Comparison of ENCODE assay signal across 8 cellular contexts in the genomic region with DNA sequence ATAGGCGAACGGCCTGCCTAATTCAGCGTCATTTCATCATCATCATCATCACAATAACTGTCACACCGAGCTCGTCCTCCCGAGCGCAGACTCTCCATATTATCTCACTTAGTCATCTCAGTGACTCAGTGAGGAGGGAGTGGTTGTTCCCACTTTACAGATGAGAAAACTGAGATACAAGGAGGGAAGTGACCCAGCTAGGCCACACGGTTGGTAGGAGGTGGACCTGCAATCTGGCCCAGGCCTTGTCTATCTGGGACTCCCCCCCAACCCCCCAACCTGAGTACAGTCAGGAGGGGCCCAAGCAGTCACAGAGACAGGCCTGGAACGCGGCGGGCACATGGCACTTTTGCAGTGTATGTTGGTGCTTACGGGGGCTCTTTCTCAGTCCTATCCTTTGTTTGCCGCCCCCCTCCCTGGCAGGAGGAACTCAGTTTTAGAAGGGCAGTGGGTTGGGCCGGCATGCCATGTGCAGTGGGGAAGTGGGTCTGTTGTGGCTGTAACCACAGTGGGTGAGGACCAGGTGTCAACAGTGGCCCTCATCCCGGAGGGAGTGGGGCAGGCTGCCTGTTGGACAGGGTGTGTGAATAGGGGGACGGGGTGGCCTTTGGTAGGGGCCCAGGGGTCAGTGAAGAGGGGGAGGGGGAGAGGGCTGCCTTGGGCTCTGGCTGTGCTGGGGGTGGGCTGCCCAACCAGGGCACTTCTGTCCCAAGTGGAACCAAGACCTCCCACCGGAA. TPM values are rescaled to one million over a fixed set of nuclear protein-coding genes. Genes with fewer than 3 reads are reported as not detected.
DNase-seq lines count a peak whose midpoint lies in the region; ATAC-seq and TF ChIP-seq lines count a peak whose summit lies in the region.

No MANE protein-coding gene starts in this region.

- peak overlapping the region; percentile 90 to 95 for H3K9ac ChIP-seq in mucosa of rectum (ENCODE audit: low read depth in 1 of 2, low read length in 2 of 2)

- no peak for TF ChIP-seq CTCF in cardiac fibroblast (IDR thresholded peaks at IDR 0.05; ENCODE audit: low read depth, low read length)

- in situ Hi-C loops in HAP-1 (cut with MboI; ENCODE audit: low sequenced_read_pairs) = no loop called here

- H3K4me3 ChIP-seq in cardiac fibroblast (replicated peaks in 1 of 2; ENCODE audit: low read depth in 2 of 2, low read length in 2 of 2) = peak overlapping the region; percentile 70 to 72
- H3K4me3 ChIP-seq in mucosa of rectum (ENCODE audit: low read length in 2 of 2) = peak overlapping the region; percentile 77 to 79
- H3K4me3 ChIP-seq in HAP-1 = no peak overlapping the region

- DNase-seq in A172 (ENCODE audit: low spot score) (peak; percentile 73), M059J (ENCODE audit: low read depth) (peak; percentile 25), cardiac fibroblast (ENCODE audit: low read depth in 2 of 2) (peak in 1 of 2 donors; percentile 74), HAP-1 (ENCODE audit: low spot score in 2 of 2) (no peak), activated gamma-delta T cell treated with Interleukin-2 at 50 U/mL for 16 hours (no peak), NCI-H748 treated with DMSO at 0.1 percent for 48 hours (lab: John Stamatoyannopoulos, UW) (no peak)

- H3K4me1 ChIP-seq in mucosa of rectum (ENCODE audit: control insufficient read depth in 2 of 2, insufficient read depth in 2 of 2, low read length in 2 of 2) = peaks cover 41 to 50% of the 10 kb centered on the region in 2 donors
- peaks cover 12% of the 10 kb centered on the region for H3K4me1 ChIP-seq in HAP-1

- H3K9me3 ChIP-seq in mucosa of rectum (ENCODE audit: control insufficient read depth in 2 of 2, low read length in 2 of 2) (no peaks in the 10 kb centered on the region), HAP-1 (no peaks in the 10 kb centered on the region)

- H3K27me3 ChIP-seq in mucosa of rectum (ENCODE audit: control insufficient read depth in 2 of 2, insufficient read depth in 2 of 2, low read length in 2 of 2) (no peaks in the 10 kb centered on the region), HAP-1 (ENCODE audit: low read depth) (no peaks in the 10 kb centered on the region)

- peak overlapping the region; percentile 93 to 97 for H3K27ac ChIP-seq in mucosa of rectum (ENCODE audit: low read depth in 2 of 2, low read length in 2 of 2)

- no peak for ATAC-seq in HG03039 (IDR thresholded peaks at IDR 0.05; ENCODE audit: unreplicated experiment)

- no peaks in the 10 kb centered on the region for H3K36me3 ChIP-seq in mucosa of rectum (ENCODE audit: control insufficient read depth in 2 of 2, insufficient read depth in 2 of 2, low read length in 2 of 2)
- H3K36me3 ChIP-seq in HAP-1 (replicated peaks) = no peaks in the 10 kb centered on the region

RNA-seq across cellular contexts. Expression of gene RXRA, which starts 1.7 kb away (rescaled TPM):
- total RNA-seq in A172 (2014; rRNA removed; shearing (Covaris generic)) = 12.8 and 17.2 TPM in 2 replicates
- total RNA-seq in M059J (2014; rRNA removed; shearing (Covaris generic)) = 12.5 and 22.6 TPM in 2 replicates

Comparison
In these comparisons a context has a peak if more than half of its experiments do, and no peak if none do; other contexts are left out.
1. DNase-seq: peak in A172 (single experiment) and M059J (single experiment); none in HAP-1 (0 of 2), activated gamma-delta T cell treated with Interleukin-2 at 50 U/mL for 16 hours (single experiment) and NCI-H748 treated with DMSO at 0.1 percent for 48 hours (single experiment).